In the genomic region with DNA sequence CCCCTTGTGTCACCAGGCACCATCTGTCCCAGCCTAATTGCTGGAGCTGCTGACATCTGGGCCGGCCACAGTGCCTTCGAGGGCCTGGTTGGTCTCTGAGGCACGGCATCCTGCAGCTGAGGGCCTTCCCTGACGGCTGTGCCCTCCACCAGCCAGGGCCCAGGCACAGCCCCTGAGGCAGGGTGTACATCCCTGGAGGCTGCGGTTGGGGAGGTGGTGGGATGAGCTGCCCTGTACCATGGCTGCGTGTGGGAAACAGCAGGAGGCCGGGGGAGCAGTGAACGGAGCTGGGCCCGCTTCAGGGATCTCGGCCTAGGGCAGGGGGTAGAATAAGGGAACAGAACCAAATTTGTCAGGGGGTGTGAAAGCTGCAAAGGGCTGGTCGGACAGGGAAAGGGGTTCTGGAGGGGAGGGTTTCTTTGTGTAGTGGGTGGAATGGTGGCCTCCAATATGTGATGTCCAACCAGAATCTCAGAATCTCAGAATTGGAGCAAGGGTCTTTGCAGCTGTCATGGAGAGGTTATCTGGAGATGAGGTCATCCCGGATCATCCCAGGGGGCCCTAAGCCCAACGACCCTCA, we compare ENCODE assay signal across 24 cellular contexts.
DNase-seq lines count a peak whose midpoint lies in the region; ATAC-seq and TF ChIP-seq lines count a peak whose summit lies in the region.
"Had no signal": no experiment of that assay in that cellular context is flagged by ENCODE, and none has a peak within 500 bp of the region (broad histone marks: within the 10 kb centered on the region; RNA-seq: fewer than 3 reads in every experiment).

No MANE protein-coding gene starts in this region.

- DNase-seq in NCI-H2171 treated with DMSO at 0.1 percent for 48 hours (lab: John Stamatoyannopoulos, UW) (peak; percentile 47), NCI-H2171 (lab: John Stamatoyannopoulos, UW) (no peak), WERI-Rb-1 (no peak), nephron progenitor cell (no peak), EL (no peak)
- no peak for DNase-seq in activated CD4-positive, CD25-positive, alpha-beta regulatory T cell (lab: John Stamatoyannopoulos, UW)
- DNase-seq: DMS153; DND-41; GOT3; Karpas-422; NCI-H1092; NCI-H1436; NCI-H187; NCI-H2081 treated with DMSO at 0.1 percent for 48 hours; NCI-H526; NCI-H82; NK-92 treated with Interleukin-12 subunit alpha and Interleukin-12 subunit beta, amount 100 ng/mL, for 24 hours; PC-3; SHP77 had no signal

- no peak for ATAC-seq in stimulated activated memory B cell treated with anti-CD40 and anti-IgM and Interleukin-4, amounts not matched to agents 10 μg/mL and 1 μg/mL and 100 μg/mL, for 72 hours
- ATAC-seq in GM18505 (IDR thresholded peaks at IDR 0.05; ENCODE audit: unreplicated experiment) = no peak
- ATAC-seq: HCT116, PC-3 had no signal

- no peaks in the 10 kb centered on the region for H3K9me3 ChIP-seq in WERI-Rb-1 (ENCODE audit: severe bottlenecking)

- H3K27me3 ChIP-seq in WERI-Rb-1 (ENCODE audit: insufficient read depth, low read depth, severe bottlenecking) = no peaks in the 10 kb centered on the region

- no peak for TF ChIP-seq CTCF in WERI-Rb-1 (IDR thresholded peaks at IDR 0.05; ENCODE audit: low read depth, low read length)
- no peak for TF ChIP-seq CTCF in nephron progenitor cell (IDR thresholded peaks at IDR 0.05)

- H3K9me3 Mint-ChIP-seq in nephron progenitor cell = no peaks in the 10 kb centered on the region
- H3K9me3 Mint-ChIP-seq in stimulated activated memory B cell treated with anti-CD40 and anti-IgM and Interleukin-4, amounts not matched to agents 10 μg/mL and 1 μg/mL and 100 μg/mL, for 72 hours = no peaks in the 10 kb centered on the region

- TF ChIP-seq POLR2A in GM18505 (IDR thresholded peaks at IDR 0.05; ENCODE audit: borderline replicate concordance, extremely low read depth, insufficient read depth, insufficient read length) = no peak

- peaks cover 54% of the 10 kb centered on the region for H3K4me1 Mint-ChIP-seq in nephron progenitor cell
- H3K4me1 Mint-ChIP-seq in stimulated activated memory B cell treated with anti-CD40 and anti-IgM and Interleukin-4, amounts not matched to agents 10 μg/mL and 1 μg/mL and 100 μg/mL, for 72 hours = peaks cover 15% of the 10 kb centered on the region

- peak overlapping the region; percentile 78 for H3K27ac ChIP-seq in WERI-Rb-1
- H3K27ac ChIP-seq: 22Rv1 had no signal

- peak overlapping the region; percentile 49 for H3K4me3 Mint-ChIP-seq in nephron progenitor cell
- H3K4me3 Mint-ChIP-seq in stimulated activated memory B cell treated with anti-CD40 and anti-IgM and Interleukin-4, amounts not matched to agents 10 μg/mL and 1 μg/mL and 100 μg/mL, for 72 hours = no peak overlapping the region
- H3K4me3 Mint-ChIP-seq: B cell had no signal

- no peaks in the 10 kb centered on the region for H3K36me3 ChIP-seq in WERI-Rb-1

- H3K4me3 ChIP-seq in WERI-Rb-1 (ENCODE audit: low read depth, low read length) = no peak overlapping the region

- no peak overlapping the region for H3K27ac Mint-ChIP-seq in nephron progenitor cell
- H3K27ac Mint-ChIP-seq in stimulated activated memory B cell treated with anti-CD40 and anti-IgM and Interleukin-4, amounts not matched to agents 10 μg/mL and 1 μg/mL and 100 μg/mL, for 72 hours = peak overlapping the region; percentile 25
- H3K27ac Mint-ChIP-seq: B cell had no signal

- peaks cover 4% of the 10 kb centered on the region for H3K27me3 Mint-ChIP-seq in nephron progenitor cell (ENCODE audit: low read depth, poor library complexity)
- peaks cover 28% of the 10 kb centered on the region for H3K27me3 Mint-ChIP-seq in stimulated activated memory B cell treated with anti-CD40 and anti-IgM and Interleukin-4, amounts not matched to agents 10 μg/mL and 1 μg/mL and 100 μg/mL, for 72 hours

- H3K36me3 Mint-ChIP-seq in nephron progenitor cell (ENCODE audit: low read depth) = no peaks in the 10 kb centered on the region
- no peaks in the 10 kb centered on the region for H3K36me3 Mint-ChIP-seq in stimulated activated memory B cell treated with anti-CD40 and anti-IgM and Interleukin-4, amounts not matched to agents 10 μg/mL and 1 μg/mL and 100 μg/mL, for 72 hours
